In the genomic region with DNA sequence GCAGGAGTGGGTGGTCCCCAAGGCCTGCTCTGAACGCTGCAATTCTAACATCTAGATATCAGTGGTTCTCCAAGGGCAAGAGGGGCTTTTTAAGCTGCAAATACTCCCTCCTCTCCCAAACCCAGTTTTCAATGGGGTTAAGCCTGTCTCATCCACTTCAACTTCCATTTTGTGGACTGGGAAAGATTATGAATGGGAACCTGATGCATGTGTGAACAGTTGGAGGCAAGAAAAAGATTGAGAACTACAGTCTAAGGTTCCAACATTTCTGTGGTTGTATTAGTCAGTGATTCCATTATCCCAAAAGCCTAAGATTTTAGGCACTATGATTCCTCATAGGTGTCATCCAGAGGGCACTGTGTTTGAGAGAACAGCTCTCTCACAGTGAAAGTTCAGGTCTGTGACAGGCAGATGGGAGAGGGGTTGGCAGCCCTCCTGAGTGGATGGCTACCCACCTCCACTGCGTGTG, we compare ENCODE assay signal across 20 cellular contexts. TPM values are rescaled to one million over a fixed set of nuclear protein-coding genes. Genes with fewer than 3 reads are reported as not detected.
DNase-seq lines count a peak whose midpoint lies in the region; ATAC-seq and TF ChIP-seq lines count a peak whose summit lies in the region.
"Had no signal": no experiment of that assay in that cellular context is flagged by ENCODE, and none has a peak within 500 bp of the region (broad histone marks: within the 10 kb centered on the region; RNA-seq: fewer than 3 reads in every experiment).

No MANE protein-coding gene starts in this region.

- H3K4me1 Mint-ChIP-seq in HFFc6 (ENCODE audit: low read depth) = peaks cover 43% of the 10 kb centered on the region
- H3K4me1 Mint-ChIP-seq: activated naive CD4-positive, alpha-beta T cell treated with anti-CD3 and anti-CD28 coated beads, Interleukin-2, amount 10 ng/mL, durations not matched to agents 7 days and 5 days had no signal

- intact Hi-C loops in dorsolateral prefrontal cortex (cut with DNase I) = loop anchor here in 1 of 2 donors (10.0 kb wide), 1 partner anchor 46 kb away; no protein-coding TSS in a partner anchor

- H3K79me2 ChIP-seq in ACC112 (ENCODE audit: control insufficient read depth, insufficient read depth, low read length, unreplicated experiment) = no peaks in the 10 kb centered on the region

- peak overlapping the region; percentile 40 for H3K27ac Mint-ChIP-seq in HFFc6
- H3K27ac Mint-ChIP-seq: activated naive CD4-positive, alpha-beta T cell treated with anti-CD3 and anti-CD28 coated beads, Interleukin-2, amount 10 ng/mL, durations not matched to agents 7 days and 5 days; naive B cell had no signal

- H2AFZ ChIP-seq in ACC112 (ENCODE audit: low read length, unreplicated experiment) = peak overlapping the region; percentile 46

- TF ChIP-seq CTCF in HFFc6 (IDR thresholded peaks at IDR 0.05) = no peak
- no peak for TF ChIP-seq CTCF in astrocyte of the spinal cord (IDR thresholded peaks at IDR 0.05; ENCODE audit: low read depth, low read length)
- TF ChIP-seq CTCF in dorsolateral prefrontal cortex (IDR thresholded peaks at IDR 0.05 in 54 of 56, conservative IDR thresholded peaks at IDR 0.05 in 2 of 56; ENCODE audit: low read depth in 1 of 56, partially characterized antibody in 56 of 56) = no peak

- H3K27me3 Mint-ChIP-seq in HFFc6 (ENCODE audit: insufficient read depth) = peaks cover 29% of the 10 kb centered on the region

- ATAC-seq in GM21619 (IDR thresholded peaks at IDR 0.05; ENCODE audit: unreplicated experiment) = no peak
- ATAC-seq: Right ventricle myocardium inferior had no signal

- H3K4me1 ChIP-seq in ACC112 (ENCODE audit: control insufficient read depth, insufficient read depth, low read length, unreplicated experiment) = peaks cover 5% of the 10 kb centered on the region

- peaks cover 4% of the 10 kb centered on the region for H3K9me3 Mint-ChIP-seq in HFFc6

- in situ Hi-C loops in astrocyte of the spinal cord (cut with HindIII; ENCODE audit: low sequenced_read_pairs) = no loop called here

- H3K36me3 ChIP-seq in ACC112 (ENCODE audit: insufficient read depth, low read length) = no peaks in the 10 kb centered on the region

- no peak overlapping the region for H3K4me3 Mint-ChIP-seq in HFFc6
- H3K4me3 Mint-ChIP-seq: activated naive CD4-positive, alpha-beta T cell treated with anti-CD3 and anti-CD28 coated beads, Interleukin-2, amount 10 ng/mL, durations not matched to agents 7 days and 5 days; naive B cell had no signal

- no peak overlapping the region for H3K27ac ChIP-seq in ACC112 (ENCODE audit: low read depth, low read length)
- no peak overlapping the region for H3K27ac ChIP-seq in dorsolateral prefrontal cortex

- no peak overlapping the region for H3K4me3 ChIP-seq in ACC112 (ENCODE audit: low read depth, low read length)
- no peak overlapping the region for H3K4me3 ChIP-seq in astrocyte of the spinal cord (ENCODE audit: low read depth, low read length)
- H3K4me3 ChIP-seq in dorsolateral prefrontal cortex = no peak overlapping the region

- no peaks in the 10 kb centered on the region for H3K36me3 Mint-ChIP-seq in HFFc6 (ENCODE audit: low read depth)
- H3K36me3 Mint-ChIP-seq: activated naive CD4-positive, alpha-beta T cell treated with anti-CD3 and anti-CD28 coated beads, Interleukin-2, amount 10 ng/mL, durations not matched to agents 7 days and 5 days; naive B cell had no signal

- H3K27me3 ChIP-seq in ACC112 (ENCODE audit: insufficient read depth, low read length) (no peaks in the 10 kb centered on the region), dorsolateral prefrontal cortex (peaks cover 0 to 6% (median 0%) of the 10 kb centered on the region in 45 donors)

- DNase-seq in HFFc6 (peak; percentile 59), astrocyte of the spinal cord (ENCODE audit: low read depth, low spot score) (peak; percentile 70), kidney tubule cell (ENCODE audit: low spot score) (peak; percentile 16), dorsolateral prefrontal cortex (no peak), SHP77 treated with DMSO at 0.1 percent for 48 hours (lab: John Stamatoyannopoulos, UW) (no peak), NCI-H2107 treated with DMSO at 0.1 percent for 48 hours (lab: John Stamatoyannopoulos, UW; ENCODE audit: unreplicated experiment) (no peak)
- DNase-seq: activated CD4-positive, alpha-beta T cell treated with anti-CD3 and anti-CD28 coated beads for 1 hour; activated CD8-positive, alpha-beta memory T cell treated with anti-CD3 and anti-CD28 coated beads, Interleukin-2, amount 50 U/mL, for 4 hours; activated naive CD4-positive, alpha-beta T cell treated with anti-CD3 and anti-CD28 coated beads, Interleukin-2, amount 10 ng/mL, durations not matched to agents 7 days and 5 days; central memory CD4-positive, alpha-beta T cell; hippocampal formation; naive B cell; NCI-H2081 had no signal

RNA-seq across cellular contexts. Expression of a gene that starts 53.7 kb away (rescaled TPM):
- not detected for total RNA-seq in HFFc6 (2021; fragmentation: NEBNext Ultra II Directional; extraction: Animal tissue kit (Norgen Biotek cat#: 25700))
- total RNA-seq in dorsolateral prefrontal cortex = 1 to 10 TPM in 28 of 120 experiments, under 1 TPM in 91, not detected in 1; 0.14 to 2.0 (median 0.71) TPM
- total RNA-seq: epithelial cell of proximal tubule; posterior vena cava; Right ventricle myocardium inferior; subcutaneous adipose tissue; T-helper 2 cell treated with Interferon-gamma antibody and Interleukin-4, amounts not matched to agents 100 ng/mL and 5 ng/mL, for 36 hours had no signal

Comparison
In these comparisons a context has a peak if more than half of its experiments do, and no peak if none do; other contexts are left out.
1. DNase-seq: peak in HFFc6 (single experiment), astrocyte of the spinal cord (single experiment) and kidney tubule cell (single experiment); none in dorsolateral prefrontal cortex (0 of 10), SHP77 treated with DMSO at 0.1 percent for 48 hours (single experiment) and NCI-H2107 treated with DMSO at 0.1 percent for 48 hours (single experiment).